ENCODE assay signal across 19 cellular contexts in genomic region chr17:65175952-65176351, GRCh38. TPM values are rescaled to one million over a fixed set of nuclear protein-coding genes. Genes with fewer than 3 reads are reported as not detected.
A peak's percentile ranks its signal among the peaks of the same experiment; 100 is the strongest.
DNase-seq lines count a peak whose midpoint lies in the region; ATAC-seq, FAIRE-seq and TF ChIP-seq lines count a peak whose summit lies in the region.
"Had no signal": no experiment of that assay in that cellular context is flagged by ENCODE, and none has a peak within 500 bp of the region (broad histone marks: within the 10 kb centered on the region; RNA-seq: fewer than 3 reads in every experiment).

No MANE protein-coding gene starts in this region.

- H3K27ac ChIP-seq in OCI-LY7 (ENCODE audit: low read depth, low read length, poor library complexity, severe bottlenecking) (peak overlapping the region; percentile 45), GM12878 (ENCODE audit: control insufficient read depth, insufficient read depth) (no peak overlapping the region)
- H3K27ac ChIP-seq: BLaER1 had no signal

- BruUV-seq in OCI-LY7 (replicated peaks; lab: Mats Ljungman, UMichigan) (no TSS peak), GM12878 (replicated peaks; lab: Mats Ljungman, UMichigan) (no TSS peak)

- DNase-seq in natural killer cell treated with Interleukin-12 subunit alpha and Interleukin-12 subunit beta and Interleukin-15 and Interleukin-18, amount 100 ng/mL, for 72 hours (ENCODE audit: low spot score) = no peak
- DNase-seq in natural killer cell (no peak), OCI-LY7 (ENCODE audit: low spot score) (peak; percentile 75), GM12878 (ENCODE audit: low read depth, low spot score) (no peak), memory B cell (ENCODE audit: low spot score in 2 of 2) (no peak), NK-92 (lab: John Stamatoyannopoulos, UW; ENCODE audit: unreplicated experiment) (no peak), MV-4-11 (lab: John Stamatoyannopoulos, UW) (no peak)
- DNase-seq in activated CD4-positive, alpha-beta T cell treated with anti-CD3 and anti-CD28 coated beads for 48 hours = no peak
- DNase-seq: 8988T; CD4-positive, alpha-beta memory T cell; DMS153; DMS79; GDM1; HCEC 1CT had no signal

- no peaks in the 10 kb centered on the region for H3K9me2 ChIP-seq in OCI-LY7 (ENCODE audit: insufficient read depth, low read length)

- H3K4me2 ChIP-seq in OCI-LY7 (ENCODE audit: low read length) (peak overlapping the region; percentile 28), GM12878 (ENCODE audit: control insufficient read depth, insufficient read depth) (no peak overlapping the region)
- H3K4me2 ChIP-seq: BLaER1, GM23338 had no signal

- TF ChIP-seq CTCF in natural killer cell (IDR thresholded peaks at IDR 0.05) (no peak), OCI-LY7 (conservative IDR thresholded peaks at IDR 0.05; ENCODE audit: low read length) (no peak), GM12878 (IDR thresholded peaks at IDR 0.05 in 2 of 3, conservative IDR thresholded peaks at IDR 0.05 in 1 of 3; ENCODE audit: control insufficient read depth in 2 of 3, extremely low read depth in 1 of 3, insufficient read depth in 1 of 3, low read depth in 3 of 3, low read length in 3 of 3) (no peak)

- peak overlapping the region; percentile 35 to 98 for H3K27ac Mint-ChIP-seq in natural killer cell treated with Interleukin-12 subunit alpha and Interleukin-12 subunit beta and Interleukin-15 and Interleukin-18, amount 100 ng/mL, for 72 hours
- H3K27ac Mint-ChIP-seq in natural killer cell (peak overlapping the region in 1 of 2 donors; percentile 7), memory B cell (no peak overlapping the region)
- H3K27ac Mint-ChIP-seq: GM23338 had no signal

- H3K4me3 ChIP-seq in OCI-LY7 (ENCODE audit: low read depth, low read length, poor library complexity, severe bottlenecking) = no peak overlapping the region
- H3K4me3 ChIP-seq in GM12878 = no peak overlapping the region
- H3K4me3 ChIP-seq: BLaER1, GM23338 had no signal

- no peak for TF ChIP-seq RAD21 in GM12878 (IDR thresholded peaks at IDR 0.05; ENCODE audit: insufficient read depth, low read depth, low read length)

- peaks cover 13% of the 10 kb centered on the region for H3K36me3 Mint-ChIP-seq in natural killer cell treated with Interleukin-12 subunit alpha and Interleukin-12 subunit beta and Interleukin-15 and Interleukin-18, amount 100 ng/mL, for 72 hours
- no peaks in the 10 kb centered on the region for H3K36me3 Mint-ChIP-seq in natural killer cell
- H3K36me3 Mint-ChIP-seq in memory B cell = peaks cover 2% of the 10 kb centered on the region
- H3K36me3 Mint-ChIP-seq: CD14-positive monocyte; CD4-positive, alpha-beta memory T cell had no signal

- H3K9me3 ChIP-seq in OCI-LY7 (ENCODE audit: low read length) = no peaks in the 10 kb centered on the region
- no peaks in the 10 kb centered on the region for H3K9me3 ChIP-seq in GM12878 (replicated peaks; ENCODE audit: control insufficient read depth, insufficient read depth, low read length)

- POLR2A ChIA-PET in OCI-LY7 (lab: Charles Lee) = interaction anchor here (0.7 kb wide), 2 partner anchors 10 to 205 kb away, joined by 3 to 4 read pairs; no protein-coding TSS in a partner anchor
- POLR2A ChIA-PET in GM12878 (lab: Charles Lee) = interaction anchor here (1.1 kb wide), 1 partner anchor 21 kb away, joined by 3 read pairs; no protein-coding TSS in a partner anchor

- TF ChIP-seq EP300 in GM12878 (IDR thresholded peaks at IDR 0.05; ENCODE audit: borderline replicate concordance in 1 of 2, control insufficient read depth in 1 of 2, low read depth in 2 of 2, low read length in 2 of 2) = no peak

- no peaks in the 10 kb centered on the region for H4K20me1 ChIP-seq in OCI-LY7 (ENCODE audit: insufficient read depth, low read length)
- H4K20me1 ChIP-seq in GM12878 (ENCODE audit: control insufficient read depth, insufficient read depth) = no peaks in the 10 kb centered on the region
- H4K20me1 ChIP-seq: BLaER1 had no signal

- SMC1A ChIA-PET in GM12878 (lab: Charles Lee; ENCODE audit: uncharacterized antibody, unreplicated experiment) = interaction anchor here (0.9 to 1.1 kb wide), 3 partner anchors 18 to 204 kb away, joined by 3 to 4 read pairs (median 4); no protein-coding TSS in a partner anchor

- H3K9me3 Mint-ChIP-seq in natural killer cell treated with Interleukin-12 subunit alpha and Interleukin-12 subunit beta and Interleukin-15 and Interleukin-18, amount 100 ng/mL, for 72 hours = peaks cover 8% of the 10 kb centered on the region
- H3K9me3 Mint-ChIP-seq in natural killer cell (peaks cover 0 to 5% of the 10 kb centered on the region in 2 donors), memory B cell (peaks cover 8% of the 10 kb centered on the region)
- H3K9me3 Mint-ChIP-seq: GM23338 had no signal

- H3K27me3 Mint-ChIP-seq in natural killer cell treated with Interleukin-12 subunit alpha and Interleukin-12 subunit beta and Interleukin-15 and Interleukin-18, amount 100 ng/mL, for 72 hours = no peaks in the 10 kb centered on the region
- no peaks in the 10 kb centered on the region for H3K27me3 Mint-ChIP-seq in natural killer cell (ENCODE audit: low read depth in 2 of 2)
- peaks cover 10% of the 10 kb centered on the region for H3K27me3 Mint-ChIP-seq in memory B cell
- H3K27me3 Mint-ChIP-seq: CD4-positive, alpha-beta memory T cell had no signal

- FAIRE-seq in GM12878 (lab: Jason Lieb, UNC) = no peak
- FAIRE-seq: H54 had no signal

- H3K36me3 ChIP-seq in OCI-LY7 (ENCODE audit: insufficient read depth, low read length) (peaks cover 6% of the 10 kb centered on the region; the same call in 1 of the 2 replicates), GM12878 (ENCODE audit: control insufficient read depth in 2 of 2, insufficient read depth in 2 of 2, low read length in 1 of 2) (no peaks in the 10 kb centered on the region)

- CTCF ChIA-PET in OCI-LY7 (lab: Charles Lee; ENCODE audit: unreplicated experiment) (no interaction called here), GM12878 (lab: Yijun Ruan, JAX) (interaction anchor here (1.0 to 1.1 kb wide), 2 partner anchors 21 to 32 kb away, joined by 3 read pairs; no protein-coding TSS in a partner anchor)

- no peaks in the 10 kb centered on the region for H3K27me3 ChIP-seq in GM12878 (replicated peaks in 1 of 2; ENCODE audit: control insufficient read depth in 2 of 2, insufficient read depth in 2 of 2, low read length in 1 of 2)
- H3K27me3 ChIP-seq: BLaER1 had no signal

- intact Hi-C loops in natural killer cell (cut with micrococcal nuclease) (no loop called here), OCI-LY7 (cut with micrococcal nuclease; ENCODE audit: unreplicated experiment) (no loop called here), GM12878 (cut with micrococcal nuclease; ENCODE audit: unreplicated experiment) (no loop called here)

- H3K4me1 ChIP-seq in OCI-LY7 (ENCODE audit: insufficient read depth, low read length, poor library complexity, severe bottlenecking) (peaks cover 94% of the 10 kb centered on the region), GM12878 (ENCODE audit: control insufficient read depth, insufficient read depth, low read length) (peaks cover 51% of the 10 kb centered on the region)

- RAD21 ChIA-PET in GM12878 (lab: Charles Lee; ENCODE audit: unreplicated experiment) = no interaction called here

- H3K79me2 ChIP-seq in OCI-LY7 (ENCODE audit: insufficient read depth, low read depth, low read length) (no peaks in the 10 kb centered on the region), GM12878 (ENCODE audit: control insufficient read depth, insufficient read depth, low read length) (no peaks in the 10 kb centered on the region)

- H3K9ac ChIP-seq in GM12878 (ENCODE audit: control insufficient read depth, insufficient read depth, low read length) = no peak overlapping the region
- H3K9ac ChIP-seq: BLaER1 had no signal

- H3K4me3 Mint-ChIP-seq in natural killer cell treated with Interleukin-12 subunit alpha and Interleukin-12 subunit beta and Interleukin-15 and Interleukin-18, amount 100 ng/mL, for 72 hours = no peak overlapping the region
- H3K4me3 Mint-ChIP-seq in natural killer cell (no peak overlapping the region), memory B cell (no peak overlapping the region)
- H3K4me3 Mint-ChIP-seq: CD14-positive monocyte; CD4-positive, alpha-beta memory T cell; GM23338 had no signal

- no peak for TF ChIP-seq POLR2A in GM12878 (IDR thresholded peaks at IDR 0.05; ENCODE audit: low read depth, low read length)

- H3K4me1 Mint-ChIP-seq in natural killer cell treated with Interleukin-12 subunit alpha and Interleukin-12 subunit beta and Interleukin-15 and Interleukin-18, amount 100 ng/mL, for 72 hours (ENCODE audit: low read depth in 2 of 2) = peaks cover 43 to 50% of the 10 kb centered on the region in 2 donors
- peaks cover 45 to 49% of the 10 kb centered on the region in 2 donors for H3K4me1 Mint-ChIP-seq in natural killer cell
- H3K4me1 Mint-ChIP-seq in memory B cell = peaks cover 28% of the 10 kb centered on the region

- ATAC-seq in natural killer cell treated with Interleukin-12 subunit alpha and Interleukin-12 subunit beta and Interleukin-15 and Interleukin-18, amount 100 ng/mL, for 72 hours = no peak
- ATAC-seq in natural killer cell = no peak
- no peak for ATAC-seq in GM12878
- peak; percentile 49 for ATAC-seq in memory B cell (ENCODE audit: low read depth)
- ATAC-seq: GM23338 had no signal

- in situ Hi-C loops in GM12878 (cut with MboI) = no loop called here

- H2AFZ ChIP-seq in OCI-LY7 (ENCODE audit: low read length) (no peak overlapping the region), GM12878 (ENCODE audit: control insufficient read depth, low read depth, low read length) (no peak overlapping the region)
- H2AFZ ChIP-seq: GM23338 had no signal

RNA-seq across cellular contexts. Expression of gene RGS9, which starts 38.8 kb away (rescaled TPM):
- total RNA-seq in natural killer cell treated with Interleukin-12 subunit alpha and Interleukin-12 subunit beta and Interleukin-15 and Interleukin-18, amount 100 ng/mL, for 72 hours = 10 to 100 TPM; 14.1 to 16.2 TPM
- total RNA-seq in natural killer cell (10 to 100 TPM; 25.0 to 47.3 (median 37.2) TPM), OCI-LY7 (2022) (22.2 and 26.4 TPM in 2 replicates), GM12878 (2014; rRNA removed) (3.8 and 4.7 TPM in 2 replicates), GM12878 (2014; rRNA removed; fragmentation: Illumina TruSeq; extraction: Trizol) (4.4 and 6.0 TPM in 2 replicates), GM12878 (2021) (5.6 and 6.2 TPM in 2 replicates)
- total RNA-seq in OCI-LY7 (2014; rRNA removed; shearing (Covaris generic)) = 12.9 and 13.7 TPM in 2 replicates
- total RNA-seq in GM12878 (2013; cell fraction: nucleolus; rRNA removed) = 15.6 and 18.2 TPM in 2 replicates
- 1.9 TPM for polyA plus RNA-seq in GM12878 (2011; ENCODE audit: low read depth)
- polyA plus RNA-seq in GM12878 (2011; rRNA removed) (1.1 and 1.7 TPM in 2 replicates), GM12878 (2014; fragmentation: Illumina TruSeq; extraction: Trizol) (5.3 and 5.5 TPM in 2 replicates), GM12878 (2014; fragmentation: Nextera tagmentation; extraction: Ambion mirVana) (1 to 10 TPM; 3.0 to 4.1 TPM), GM12878 (2014; rRNA removed) (6.3 and 7.7 TPM in 2 replicates), GM12878 (2016; fragmentation: Nextera tagmentation; extraction: Ambion mirVana) (10 to 100 TPM in 1 of 2 experiments, 1 to 10 TPM in 1; 9.1 to 10.6 TPM)
- 0.46 and 0.57 TPM in 2 replicates for polyA plus RNA-seq in GM12878 (2011; cell fraction: cytosol; rRNA removed)
- polyA plus RNA-seq in GM12878 (2011; cell fraction: nucleus; rRNA removed) = 0.22 and 0.66 TPM in 2 replicates
- 5.6 and 6.8 TPM in 2 replicates for polyA plus RNA-seq in GM12878 (2012)
- polyA minus RNA-seq in GM12878 (2011; rRNA and poly(A)+ RNA removed) = 0.29 and 0.46 TPM in 2 replicates
- not detected in 2 replicates for polyA minus RNA-seq in GM12878 (2011; cell fraction: cytosol; rRNA and poly(A)+ RNA removed)
- polyA minus RNA-seq in GM12878 (2011; cell fraction: nucleus; rRNA and poly(A)+ RNA removed) = 0.19 and 0.36 TPM in 2 replicates
- total RNA-seq: HT-29 had no signal
- polyA plus RNA-seq: CD14-positive monocyte had no signal
